In the genomic region with DNA sequence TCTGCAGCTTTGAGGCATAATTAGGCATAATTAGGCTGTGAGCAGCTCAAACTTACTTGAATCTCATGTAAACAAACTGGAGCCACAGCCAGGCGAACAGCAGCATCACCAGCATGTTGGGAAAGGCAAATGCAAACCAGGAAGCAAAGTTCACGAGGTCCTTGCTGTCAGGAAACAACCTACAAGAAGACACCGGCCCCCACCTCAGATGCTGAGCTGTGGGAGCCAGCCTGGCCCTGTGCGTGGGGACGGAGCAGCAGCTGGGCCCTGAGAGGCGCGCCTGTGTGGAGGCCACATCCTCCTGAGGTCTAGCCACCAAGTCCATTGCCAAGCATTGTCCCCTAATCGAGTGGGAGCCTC, we compare ENCODE assay signal across 25 cellular contexts. TPM values are rescaled to one million over a fixed set of nuclear protein-coding genes. Genes with fewer than 3 reads are reported as not detected.
A peak's percentile ranks its signal among the peaks of the same experiment; 100 is the strongest.
DNase-seq lines count a peak whose midpoint lies in the region; ATAC-seq and TF ChIP-seq lines count a peak whose summit lies in the region.
"Had no signal": no experiment of that assay in that cellular context is flagged by ENCODE, and none has a peak within 500 bp of the region (broad histone marks: within the 10 kb centered on the region; RNA-seq: fewer than 3 reads in every experiment).

No MANE protein-coding gene starts in this region.

- no peak overlapping the region for H3K9ac ChIP-seq in neuronal stem cell (ENCODE audit: low read depth, low read length, poor library complexity)

- H3K79me2 ChIP-seq in hepatocyte = no peaks in the 10 kb centered on the region

- WGBS in hepatocyte (ENCODE audit: low lambda C conversion rate, missing lambda C conversion rate) = 71% methylated on average over 8 of the region's 8 CpGs
- no CpG with 5 or more reads among the region's 8 CpGs for WGBS in neuronal stem cell (ENCODE audit: extremely low coverage in 2 of 2, insufficient read length in 2 of 2, insufficient replicate concordance in 1 of 2), 2 donors

- ATAC-seq in natural killer cell treated with Interleukin-12 subunit alpha and Interleukin-12 subunit beta and Interleukin-15 and Interleukin-18, amount 100 ng/mL, for 72 hours = no peak
- ATAC-seq in natural killer cell (no peak), GM19397 (IDR thresholded peaks at IDR 0.05; ENCODE audit: unreplicated experiment) (no peak)

- H2BK12ac ChIP-seq in neuronal stem cell (ENCODE audit: low read length) = no peak overlapping the region

- H2BK120ac ChIP-seq in neuronal stem cell (ENCODE audit: low read depth, low read length) = no peak overlapping the region

- no peaks in the 10 kb centered on the region for H3K9me3 ChIP-seq in hepatocyte (ENCODE audit: low read depth)
- no peaks in the 10 kb centered on the region for H3K9me3 ChIP-seq in neuronal stem cell (replicated peaks in 1 of 2; ENCODE audit: control insufficient read depth in 2 of 2, insufficient read depth in 1 of 2, low read depth in 1 of 2, low read length in 2 of 2)

- H3K27me3 ChIP-seq in hepatocyte (no peaks in the 10 kb centered on the region), neuronal stem cell (ENCODE audit: control insufficient read depth in 3 of 3, insufficient read depth in 3 of 3, low read depth in 1 of 3, low read length in 3 of 3) (peaks cover 0 to 24% (median 2%) of the 10 kb centered on the region in 3 experiments)

- no peak overlapping the region for H4K8ac ChIP-seq in neuronal stem cell (ENCODE audit: low read depth, low read length)

- H3K14ac ChIP-seq in neuronal stem cell (ENCODE audit: low read length) = no peak overlapping the region

- H2BK15ac ChIP-seq in neuronal stem cell (ENCODE audit: low read length) = no peak overlapping the region

- H3K27ac Mint-ChIP-seq in natural killer cell treated with Interleukin-12 subunit alpha and Interleukin-12 subunit beta and Interleukin-15 and Interleukin-18, amount 100 ng/mL, for 72 hours = no peak overlapping the region
- no peak overlapping the region for H3K27ac Mint-ChIP-seq in natural killer cell

- DNase-seq in natural killer cell treated with Interleukin-12 subunit alpha and Interleukin-12 subunit beta and Interleukin-15 and Interleukin-18, amount 100 ng/mL, for 72 hours (ENCODE audit: low spot score) = peak; percentile 15
- no peak for DNase-seq in natural killer cell
- no peak for DNase-seq in hepatocyte (ENCODE audit: low spot score)
- no peak for DNase-seq in neuronal stem cell (ENCODE audit: low spot score)
- DNase-seq in HuH-7 (ENCODE audit: low spot score) = no peak
- DNase-seq in NCI-H446 (lab: John Stamatoyannopoulos, UW) = no peak
- DNase-seq in SW 1271 (lab: John Stamatoyannopoulos, UW) = no peak
- DNase-seq: DMS153, DND-41, GOT3, HCEC 1CT, Karpas-422, NCI-H1092 treated with DMSO at 0.1 percent for 48 hours, NCI-H146, NCI-H1930, NCI-H2107, NCI-H524 treated with DMSO at 0.1 percent for 48 hours, NCI-H82, RPMI8226, SHP77 had no signal

- peak overlapping the region; percentile 11 for H3K4me2 ChIP-seq in hepatocyte
- H3K4me2 ChIP-seq in neuronal stem cell (ENCODE audit: insufficient read depth, low read length, poor library complexity, severe bottlenecking) = no peak overlapping the region

- H3K4me1 Mint-ChIP-seq in natural killer cell treated with Interleukin-12 subunit alpha and Interleukin-12 subunit beta and Interleukin-15 and Interleukin-18, amount 100 ng/mL, for 72 hours (ENCODE audit: low read depth in 2 of 2) = no peaks in the 10 kb centered on the region
- H3K4me1 Mint-ChIP-seq in natural killer cell = no peaks in the 10 kb centered on the region

- H3K36me3 ChIP-seq in hepatocyte (replicated peaks; ENCODE audit: insufficient read depth, low read depth) (no peaks in the 10 kb centered on the region), neuronal stem cell (replicated peaks in 1 of 2; ENCODE audit: control insufficient read depth in 2 of 2, insufficient read depth in 2 of 2, low read length in 2 of 2) (no peaks in the 10 kb centered on the region)

- H3K4me3 Mint-ChIP-seq in natural killer cell treated with Interleukin-12 subunit alpha and Interleukin-12 subunit beta and Interleukin-15 and Interleukin-18, amount 100 ng/mL, for 72 hours = no peak overlapping the region
- H3K4me3 Mint-ChIP-seq in natural killer cell = no peak overlapping the region

- no peak overlapping the region for H3K23ac ChIP-seq in neuronal stem cell (ENCODE audit: low read depth, low read length, poor library complexity)

- peak overlapping the region; percentile 8 for H2AK5ac ChIP-seq in neuronal stem cell (ENCODE audit: low read depth, low read length)

- H2AFZ ChIP-seq in hepatocyte (no peak overlapping the region), neuronal stem cell (ENCODE audit: low read length) (peak overlapping the region; percentile 79)

- no peaks in the 10 kb centered on the region for H3K9me2 ChIP-seq in hepatocyte (replicated peaks; ENCODE audit: insufficient read depth)

- H3K9me3 Mint-ChIP-seq in natural killer cell treated with Interleukin-12 subunit alpha and Interleukin-12 subunit beta and Interleukin-15 and Interleukin-18, amount 100 ng/mL, for 72 hours = no peaks in the 10 kb centered on the region
- H3K9me3 Mint-ChIP-seq in natural killer cell = no peaks in the 10 kb centered on the region

- H2BK5ac ChIP-seq in neuronal stem cell (ENCODE audit: low read length) = no peak overlapping the region

- H3K27ac ChIP-seq in hepatocyte (peak overlapping the region; percentile 50), neuronal stem cell (replicated peaks; ENCODE audit: low read length) (no peak overlapping the region)

- no peak overlapping the region for H3K4me3 ChIP-seq in hepatocyte
- no peak overlapping the region for H3K4me3 ChIP-seq in neuronal stem cell (ENCODE audit: low read length in 2 of 2)

- H3K4me1 ChIP-seq in hepatocyte (ENCODE audit: insufficient read depth) = peaks cover 18% of the 10 kb centered on the region
- peaks cover 0 to 2% of the 10 kb centered on the region in 2 donors for H3K4me1 ChIP-seq in neuronal stem cell (ENCODE audit: control insufficient read depth in 2 of 2, insufficient read depth in 1 of 2, low read depth in 1 of 2, low read length in 2 of 2)

- TF ChIP-seq CTCF in natural killer cell (IDR thresholded peaks at IDR 0.05) (no peak), hepatocyte (IDR thresholded peaks at IDR 0.05; ENCODE audit: poor library complexity) (no peak)

- H4K20me1 ChIP-seq in hepatocyte (ENCODE audit: insufficient read depth, poor library complexity, severe bottlenecking) = no peaks in the 10 kb centered on the region

- H3K27me3 Mint-ChIP-seq in natural killer cell treated with Interleukin-12 subunit alpha and Interleukin-12 subunit beta and Interleukin-15 and Interleukin-18, amount 100 ng/mL, for 72 hours = peaks cover 10 to 11% of the 10 kb centered on the region in 2 donors
- H3K27me3 Mint-ChIP-seq in natural killer cell (ENCODE audit: low read depth in 2 of 2) = peaks cover 5 to 6% of the 10 kb centered on the region in 2 donors

- H3K79me1 ChIP-seq in neuronal stem cell (ENCODE audit: low read depth, low read length) = no peaks in the 10 kb centered on the region

- peak overlapping the region; percentile 77 for H4K91ac ChIP-seq in neuronal stem cell (ENCODE audit: low read depth, low read length, poor library complexity)

- intact Hi-C loops in natural killer cell (cut with micrococcal nuclease) = no loop called here

- H3K18ac ChIP-seq in neuronal stem cell (ENCODE audit: low read length) = peak overlapping the region; percentile 58

- H3K36me3 Mint-ChIP-seq in natural killer cell treated with Interleukin-12 subunit alpha and Interleukin-12 subunit beta and Interleukin-15 and Interleukin-18, amount 100 ng/mL, for 72 hours = no peaks in the 10 kb centered on the region
- H3K36me3 Mint-ChIP-seq in natural killer cell = no peaks in the 10 kb centered on the region

- no peak overlapping the region for H3K4ac ChIP-seq in neuronal stem cell (ENCODE audit: low read length)

RNA-seq across cellular contexts. Expression of gene SLC13A5, which starts 12.2 kb away (rescaled TPM):
- total RNA-seq in natural killer cell treated with Interleukin-12 subunit alpha and Interleukin-12 subunit beta and Interleukin-15 and Interleukin-18, amount 100 ng/mL, for 72 hours = not detected
- total RNA-seq in natural killer cell = not detected
- 15.2 and 18.5 TPM in 2 replicates for total RNA-seq in hepatocyte
- 7.3 and 7.5 TPM in 2 replicates for polyA plus RNA-seq in hepatocyte
- 0.13 TPM for polyA plus RNA-seq in neuronal stem cell (2013, experiment 1 of 2)
- polyA plus RNA-seq in neuronal stem cell (2013, experiment 2 of 2) = 0.06 TPM
- total RNA-seq: M059J, SK-MEL-5 had no signal
- polyA plus RNA-seq: BJ had no signal

RNA-seq across cellular contexts. Expression of gene C17orf100, which starts 49.4 kb away (rescaled TPM):
- 1 to 10 TPM; 1.0 to 1.5 TPM for total RNA-seq in natural killer cell treated with Interleukin-12 subunit alpha and Interleukin-12 subunit beta and Interleukin-15 and Interleukin-18, amount 100 ng/mL, for 72 hours
- total RNA-seq in natural killer cell (under 1 TPM; 0.68 to 0.87 (median 0.82) TPM), hepatocyte (4.5 and 6.1 TPM in 2 replicates)
- polyA plus RNA-seq in hepatocyte = 5.5 and 6.7 TPM in 2 replicates
- 7.5 TPM for polyA plus RNA-seq in neuronal stem cell (2013, experiment 1 of 2)
- 7.7 TPM for polyA plus RNA-seq in neuronal stem cell (2013, experiment 2 of 2)

RNA-seq across cellular contexts. Expression of gene MED31, which starts 49.5 kb away (rescaled TPM):
- total RNA-seq in natural killer cell treated with Interleukin-12 subunit alpha and Interleukin-12 subunit beta and Interleukin-15 and Interleukin-18, amount 100 ng/mL, for 72 hours = 10 to 100 TPM; 17.3 to 25.3 TPM
- total RNA-seq in natural killer cell = 10 to 100 TPM in 2 of 3 donors, 1 to 10 TPM in 1; 8.3 to 26.1 (median 19.1) TPM
- 13.8 and 14.5 TPM in 2 replicates for total RNA-seq in hepatocyte
- 43.0 and 44.2 TPM in 2 replicates for polyA plus RNA-seq in hepatocyte
- 39.1 TPM for polyA plus RNA-seq in neuronal stem cell (2013, experiment 1 of 2)
- polyA plus RNA-seq in neuronal stem cell (2013, experiment 2 of 2) = 41.1 TPM

RNA-seq across cellular contexts. Expression of gene XAF1, which starts 54.9 kb away (rescaled TPM):
- total RNA-seq in natural killer cell treated with Interleukin-12 subunit alpha and Interleukin-12 subunit beta and Interleukin-15 and Interleukin-18, amount 100 ng/mL, for 72 hours = 100 to 1,000 TPM in 1 of 2 donors, 10 to 100 TPM in 1; 53.7 to 110 TPM
- total RNA-seq in natural killer cell (100 to 1,000 TPM in 1 of 3 donors, 10 to 100 TPM in 2; 64.2 to 130 (median 97.4) TPM), hepatocyte (3.3 and 4.1 TPM in 2 replicates)
- 1.2 and 1.9 TPM in 2 replicates for polyA plus RNA-seq in hepatocyte
- polyA plus RNA-seq in neuronal stem cell (2013, experiment 1 of 2) = 0.01 TPM
- polyA plus RNA-seq in neuronal stem cell (2013, experiment 2 of 2) = 0.01 TPM
- total RNA-seq: A172 had no signal

Comparison
In these comparisons a context has a peak if more than half of its experiments do, and no peak if none do; other contexts are left out.
1. RNA of gene SLC13A5, which starts 12.2 kb away (total RNA-seq): 15.2 to 18.5 TPM in hepatocyte; not detected in natural killer cell treated with Interleukin-12 subunit alpha and Interleukin-12 subunit beta and Interleukin-15 and Interleukin-18, amount 100 ng/mL, for 72 hours and not detected in natural killer cell; every median in the first group is over 10 times any median in the second.